8 cellular contexts compared by ENCODE assay signal in genomic region chr2:175180701-175181103, GRCh38. TPM values are rescaled to one million over a fixed set of nuclear protein-coding genes. Genes with fewer than 3 reads are reported as not detected.
A peak's percentile ranks its signal among the peaks of the same experiment; 100 is the strongest.
DNase-seq lines count a peak whose midpoint lies in the region; FAIRE-seq and TF ChIP-seq lines count a peak whose summit lies in the region.

No MANE protein-coding gene starts in this region.

- H3K9me3 ChIP-seq in MG63 = no peaks in the 10 kb centered on the region

- DNase-seq in GM12892 (ENCODE audit: insufficient read length) (peak; percentile 23), H7 (no peak), MG63 (peak; percentile 64), ecto neural progenitor cell (ENCODE audit: low spot score) (peak; percentile 57), medulla oblongata (ENCODE audit: extremely low spot score) (peak; percentile 26), NCI-H2029 (lab: John Stamatoyannopoulos, UW) (no peak)
- DNase-seq in activated CD4-positive, alpha-beta T cell treated with anti-CD3 and anti-CD28 coated beads for 24 hours (ENCODE audit: low read depth in 2 of 2) = peak; percentile 10 to 41
- DNase-seq in stimulated activated CD8-positive, alpha-beta memory T cell treated with anti-CD3 and anti-CD28 coated beads, Interleukin-15, amount 100 ng/mL, for 4 hours (ENCODE audit: low read depth in 2 of 2) = peak; percentile 23 to 36

- H3K4me3 ChIP-seq in H7 (ENCODE audit: insufficient read depth, low read depth, low read length) = peak overlapping the region; percentile 92
- peak overlapping the region; percentile 67 for H3K4me3 ChIP-seq in MG63

- H3K27me3 ChIP-seq in H7 (ENCODE audit: control insufficient read depth, insufficient read depth, low read length) = no peaks in the 10 kb centered on the region
- H3K27me3 ChIP-seq in MG63 = no peaks in the 10 kb centered on the region

- FAIRE-seq in GM12892 (lab: Jason Lieb, UNC) = no peak

- 0 out of 2 replicates have a peak, but pooled peaks have one; percentile 32 for TF ChIP-seq POLR2A in GM12892 (IDR thresholded peaks at IDR 0.05; ENCODE audit: low read depth, low read length)

- peaks cover 9% of the 10 kb centered on the region for H3K36me3 ChIP-seq in H7 (replicated peaks; ENCODE audit: control insufficient read depth, insufficient read depth, low read length)
- peaks cover 53% of the 10 kb centered on the region for H3K36me3 ChIP-seq in MG63

RNA-seq across cellular contexts. Expression of gene ATP5MC3, which starts 0.8 kb away (rescaled TPM):
- polyA plus RNA-seq in GM12892 (2012; ENCODE audit: missing spikeins) = 483 TPM
- 334 and 437 TPM in 2 replicates for total RNA-seq in H7 (2014; rRNA removed; shearing (Covaris generic))
- 207 and 228 TPM in 2 replicates for total RNA-seq in MG63 (2014; rRNA removed; shearing (Covaris generic); ENCODE audit: low replicate concordance)

RNA-seq across cellular contexts. Expression of gene ATF2, which starts 12.7 kb away (rescaled TPM):
- polyA plus RNA-seq in GM12892 (2012; ENCODE audit: missing spikeins) = 29.3 TPM
- 37.0 and 43.7 TPM in 2 replicates for total RNA-seq in H7 (2014; rRNA removed; shearing (Covaris generic))
- 18.4 and 33.4 TPM in 2 replicates for total RNA-seq in MG63 (2014; rRNA removed; shearing (Covaris generic); ENCODE audit: low replicate concordance)

Comparison
In these comparisons a context has a peak if more than half of its experiments do, and no peak if none do; other contexts are left out.
1. DNase-seq: peak in GM12892 (single experiment), MG63 (single experiment), activated CD4-positive, alpha-beta T cell treated with anti-CD3 and anti-CD28 coated beads for 24 hours (2 of 2), ecto neural progenitor cell (single experiment), medulla oblongata (single experiment) and stimulated activated CD8-positive, alpha-beta memory T cell treated with anti-CD3 and anti-CD28 coated beads, Interleukin-15, amount 100 ng/mL, for 4 hours (2 of 2); none in H7 (single experiment) and NCI-H2029 (single experiment).